In the genomic region with DNA sequence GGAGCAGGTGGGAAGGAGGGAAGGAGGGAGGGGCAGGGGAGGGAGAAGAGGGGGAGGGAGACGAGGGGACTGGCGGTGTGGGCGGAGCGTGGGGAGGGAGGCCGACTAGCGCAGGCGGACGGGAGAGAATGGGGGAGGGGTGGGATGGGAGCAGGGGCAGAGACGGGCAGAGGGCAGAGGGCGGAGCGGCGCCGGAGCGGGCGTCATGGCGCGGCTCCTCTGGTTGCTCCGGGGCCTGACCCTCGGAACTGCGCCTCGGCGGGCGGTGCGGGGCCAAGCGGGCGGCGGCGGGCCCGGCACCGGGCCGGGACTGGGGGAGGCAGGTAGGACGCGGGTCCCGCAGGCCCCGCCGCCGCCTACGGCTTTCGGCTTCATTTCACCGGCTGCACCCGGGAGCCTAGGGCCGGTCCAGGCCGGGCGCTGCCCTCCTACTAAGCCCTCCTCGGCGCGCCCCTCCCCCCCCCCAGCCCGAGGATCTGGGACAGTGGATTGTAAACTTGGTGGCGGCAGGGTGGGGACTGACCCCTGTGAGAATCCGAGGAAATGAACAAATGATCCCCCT, we compare ENCODE assay signal across 9 cellular contexts. TPM values are rescaled to one million over a fixed set of nuclear protein-coding genes. Genes with fewer than 3 reads are reported as not detected.
A peak's percentile ranks its signal among the peaks of the same experiment; 100 is the strongest.
DNase-seq lines count a peak whose midpoint lies in the region; ATAC-seq, FAIRE-seq and TF ChIP-seq lines count a peak whose summit lies in the region.
"Had no signal": no experiment of that assay in that cellular context is flagged by ENCODE, and none has a peak within 500 bp of the region (broad histone marks: within the 10 kb centered on the region; RNA-seq: fewer than 3 reads in every experiment).

TSS of gene MSRB2 (plus strand) at position 176 of the 562 bp plus-strand sequence. CDS start at position 206, 30 bp downstream.

- no peaks in the 10 kb centered on the region for H3K36me3 ChIP-seq in breast epithelium
- no peaks in the 10 kb centered on the region for H3K36me3 ChIP-seq in small intestine (ENCODE audit: control insufficient read depth in 2 of 2, insufficient read depth in 2 of 2, low read length in 2 of 2)

- no peak for FAIRE-seq in small intestine (lab: Jason Lieb, UNC)
- FAIRE-seq: G401.6 had no signal

- peaks cover 4 to 7% of the 10 kb centered on the region in 2 donors for H3K9me3 ChIP-seq in breast epithelium
- H3K9me3 ChIP-seq in small intestine (ENCODE audit: control insufficient read depth, low read depth): no peaks in the 10 kb centered on the region

- TF ChIP-seq CTCF in VCaP (conservative IDR thresholded peaks at IDR 0.05): no peak
- TF ChIP-seq CTCF in breast epithelium (IDR thresholded peaks at IDR 0.05): no peak

- ATAC-seq in HG02943 (IDR thresholded peaks at IDR 0.05; ENCODE audit: low read depth, unreplicated experiment): peak; percentile 78

- 1% methylated on average over 16 to 50 of the region's 50 CpGs for WGBS in small intestine, 3 donors

- intact Hi-C loops in breast epithelium (cut with DNase I; ENCODE audit: low total_unique reads): no loop called here

- DNase-seq in NCI-H524 (lab: John Stamatoyannopoulos, UW) (peak; percentile 34 to 70), NCI-H524 treated with DMSO at 0.1 percent for 48 hours (lab: John Stamatoyannopoulos, UW) (no peak), NCI-H2029 (lab: John Stamatoyannopoulos, UW) (peak; percentile 76), breast epithelium (ENCODE audit: low spot score in 2 of 2) (peak; percentile 90 to 93), iPS-NIHi11 (ENCODE audit: low spot score) (peak; percentile 94), small intestine (peak; percentile 97)

- TF ChIP-seq POLR2A in breast epithelium (IDR thresholded peaks at IDR 0.05): no peak

- H3K4me1 ChIP-seq in breast epithelium (peaks cover 0 to 4% of the 10 kb centered on the region in 2 donors), small intestine (ENCODE audit: control insufficient read depth in 2 of 2, insufficient read depth in 1 of 2, low read depth in 1 of 2, low read length in 1 of 2) (peaks cover 3 to 8% of the 10 kb centered on the region in 2 donors)

- peak within 1 kb of the TSS; percentile 91 for H3K27ac ChIP-seq in VCaP
- H3K27ac ChIP-seq in breast epithelium: peak within 1 kb of the TSS; percentile 97
- peak within 1 kb of the TSS; percentile 84 to 90 for H3K27ac ChIP-seq in small intestine (ENCODE audit: low read depth in 1 of 2, low read length in 1 of 2)

- H3K4me3 ChIP-seq in breast epithelium (peak within 1 kb of the TSS; percentile 78 to 85 (median 79)), small intestine (ENCODE audit: low read depth in 1 of 2, low read length in 2 of 2) (peak within 1 kb of the TSS; percentile 74 to 83)

- H3K27me3 ChIP-seq in breast epithelium (no peaks in the 10 kb centered on the region), small intestine (ENCODE audit: control insufficient read depth in 2 of 2, insufficient read depth in 2 of 2, low read length in 2 of 2) (no peaks in the 10 kb centered on the region)

RNA-seq across cellular contexts. Expression of gene MSRB2, which starts in this region (rescaled TPM):
- total RNA-seq in breast epithelium: 10 to 100 TPM; 19.0 to 31.5 (median 24.9) TPM
- polyA plus RNA-seq in small intestine: 10 to 100 TPM; 20.3 to 29.1 (median 20.3) TPM
